ENCODE assay signal across 1 cellular context in the genomic region with DNA sequence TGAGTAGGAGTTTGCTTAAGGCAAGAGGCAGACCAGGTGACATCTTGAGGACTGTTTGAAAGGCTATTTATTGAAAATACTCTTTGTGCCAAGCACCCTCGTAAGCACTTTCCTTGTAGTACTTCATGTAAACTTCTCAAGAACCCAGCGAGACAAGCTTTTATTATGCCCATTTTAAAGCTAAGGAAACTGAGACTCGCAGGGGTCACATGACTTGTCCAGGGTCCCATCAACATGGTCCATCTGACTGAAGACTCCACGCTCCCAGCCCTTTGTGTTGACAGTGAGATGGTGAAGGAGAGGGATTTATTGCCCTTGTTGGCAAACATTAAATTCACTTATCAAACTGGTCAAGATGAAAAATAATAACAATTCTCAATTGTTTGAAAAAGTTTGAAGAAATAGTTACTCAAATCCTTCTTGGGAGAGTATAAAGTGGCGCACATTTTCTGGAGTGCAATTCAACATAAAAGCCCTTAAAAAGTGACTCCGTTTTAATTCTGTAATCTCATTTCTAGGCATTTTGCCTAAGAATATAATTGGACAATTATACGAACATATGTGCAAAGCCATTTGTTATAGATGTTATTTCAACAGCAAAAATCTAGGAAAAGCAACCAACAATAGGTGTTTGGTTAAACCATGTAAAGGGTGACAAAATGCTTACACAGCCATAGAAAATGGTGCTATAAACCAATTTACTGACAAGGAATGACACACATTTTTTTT.
TF ChIP-seq lines count a peak whose summit lies in the region.

No MANE protein-coding gene starts in this region.

TF ChIP-seq in endothelial cell of umbilical vein, 7 proteins besides CTCF, POLR2A, EP300 and RAD21 (continued from another document):
- no peak for TF ChIP-seq MYC (IDR thresholded peaks at IDR 0.05; ENCODE audit: low read depth, low read length)
